In the genomic region with DNA sequence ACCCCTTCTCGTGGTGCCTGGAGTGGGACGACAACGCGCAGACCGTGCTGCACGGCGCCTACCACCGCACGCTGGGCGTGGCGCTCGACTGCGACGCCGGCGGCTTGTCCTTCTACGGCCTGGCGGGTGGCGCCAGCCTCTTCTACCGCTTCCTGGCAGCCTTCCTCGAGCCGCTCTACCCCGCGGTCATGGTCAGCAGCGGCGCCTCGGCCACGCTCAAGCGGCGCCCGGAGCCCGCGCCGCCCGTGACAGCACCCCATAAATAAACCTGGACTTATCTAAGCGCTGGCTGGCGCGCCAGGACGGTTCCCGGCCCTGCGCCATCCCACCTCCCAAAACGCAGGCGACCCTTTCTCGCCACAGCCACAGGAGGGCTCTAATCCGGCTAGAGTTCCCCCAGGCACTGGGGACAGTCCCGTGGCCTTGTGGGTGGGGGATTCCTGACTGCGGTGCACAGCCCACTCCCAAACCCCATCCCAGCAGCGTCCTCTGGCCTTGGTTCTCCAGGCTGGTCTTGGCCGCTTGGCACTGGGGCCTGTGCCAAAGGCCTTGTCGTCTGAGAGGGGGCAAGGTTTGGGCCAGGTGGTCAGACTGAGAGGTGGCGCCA, we compare ENCODE assay signal across 1 cellular context.
TF ChIP-seq lines count a peak whose summit lies in the region.

No MANE protein-coding gene starts in this region.

TF ChIP-seq in SK-N-SH, 30 proteins besides CTCF, POLR2A, EP300 and RAD21 (continued from another document):
- TF ChIP-seq, protein P1, sequence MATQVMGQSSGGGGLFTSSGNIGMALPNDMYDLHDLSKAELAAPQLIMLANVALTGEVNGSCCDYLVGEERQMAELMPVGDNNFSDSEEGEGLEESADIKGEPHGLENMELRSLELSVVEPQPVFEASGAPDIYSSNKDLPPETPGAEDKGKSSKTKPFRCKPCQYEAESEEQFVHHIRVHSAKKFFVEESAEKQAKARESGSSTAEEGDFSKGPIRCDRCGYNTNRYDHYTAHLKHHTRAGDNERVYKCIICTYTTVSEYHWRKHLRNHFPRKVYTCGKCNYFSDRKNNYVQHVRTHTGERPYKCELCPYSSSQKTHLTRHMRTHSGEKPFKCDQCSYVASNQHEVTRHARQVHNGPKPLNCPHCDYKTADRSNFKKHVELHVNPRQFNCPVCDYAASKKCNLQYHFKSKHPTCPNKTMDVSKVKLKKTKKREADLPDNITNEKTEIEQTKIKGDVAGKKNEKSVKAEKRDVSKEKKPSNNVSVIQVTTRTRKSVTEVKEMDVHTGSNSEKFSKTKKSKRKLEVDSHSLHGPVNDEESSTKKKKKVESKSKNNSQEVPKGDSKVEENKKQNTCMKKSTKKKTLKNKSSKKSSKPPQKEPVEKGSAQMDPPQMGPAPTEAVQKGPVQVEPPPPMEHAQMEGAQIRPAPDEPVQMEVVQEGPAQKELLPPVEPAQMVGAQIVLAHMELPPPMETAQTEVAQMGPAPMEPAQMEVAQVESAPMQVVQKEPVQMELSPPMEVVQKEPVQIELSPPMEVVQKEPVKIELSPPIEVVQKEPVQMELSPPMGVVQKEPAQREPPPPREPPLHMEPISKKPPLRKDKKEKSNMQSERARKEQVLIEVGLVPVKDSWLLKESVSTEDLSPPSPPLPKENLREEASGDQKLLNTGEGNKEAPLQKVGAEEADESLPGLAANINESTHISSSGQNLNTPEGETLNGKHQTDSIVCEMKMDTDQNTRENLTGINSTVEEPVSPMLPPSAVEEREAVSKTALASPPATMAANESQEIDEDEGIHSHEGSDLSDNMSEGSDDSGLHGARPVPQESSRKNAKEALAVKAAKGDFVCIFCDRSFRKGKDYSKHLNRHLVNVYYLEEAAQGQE (IDR thresholded peaks at IDR 0.05; ENCODE audit: low read depth, low read length): no peak
- TF ChIP-seq, protein P2, sequence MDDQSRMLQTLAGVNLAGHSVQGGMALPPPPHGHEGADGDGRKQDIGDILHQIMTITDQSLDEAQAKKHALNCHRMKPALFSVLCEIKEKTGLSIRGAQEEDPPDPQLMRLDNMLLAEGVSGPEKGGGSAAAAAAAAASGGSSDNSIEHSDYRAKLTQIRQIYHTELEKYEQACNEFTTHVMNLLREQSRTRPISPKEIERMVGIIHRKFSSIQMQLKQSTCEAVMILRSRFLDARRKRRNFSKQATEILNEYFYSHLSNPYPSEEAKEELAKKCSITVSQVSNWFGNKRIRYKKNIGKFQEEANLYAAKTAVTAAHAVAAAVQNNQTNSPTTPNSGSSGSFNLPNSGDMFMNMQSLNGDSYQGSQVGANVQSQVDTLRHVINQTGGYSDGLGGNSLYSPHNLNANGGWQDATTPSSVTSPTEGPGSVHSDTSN (IDR thresholded peaks at IDR 0.05): no peak
- TF ChIP-seq USF1 (IDR thresholded peaks at IDR 0.05; ENCODE audit: borderline replicate concordance, low read depth) (no peak), TEAD4 (IDR thresholded peaks at IDR 0.05; ENCODE audit: borderline replicate concordance, insufficient read depth) (no peak), RFX5 (IDR thresholded peaks at IDR 0.05; ENCODE audit: low read length) (no peak), TCF12 (IDR thresholded peaks at IDR 0.05) (no peak), RXRA (IDR thresholded peaks at IDR 0.05; ENCODE audit: borderline replicate concordance, low read depth) (no peak), JUND (IDR thresholded peaks at IDR 0.05) (no peak), MEF2A (IDR thresholded peaks at IDR 0.05; ENCODE audit: borderline replicate concordance, low read depth) (no peak), SIN3A (IDR thresholded peaks at IDR 0.05; ENCODE audit: borderline replicate concordance, low read depth, low read length) (no peak), FOSL2 (IDR thresholded peaks at IDR 0.05; ENCODE audit: borderline replicate concordance, low read depth) (no peak), NFIC (IDR thresholded peaks at IDR 0.05; ENCODE audit: borderline replicate concordance) (no peak), EZH2phosphoT487 (IDR thresholded peaks at IDR 0.05; ENCODE audit: borderline replicate concordance, low read depth) (no peak), FOXM1 (IDR thresholded peaks at IDR 0.05; ENCODE audit: low read depth) (no peak), GATA2 (CRISPR knock-in tag; IDR thresholded peaks at IDR 0.05) (no peak), MAX (IDR thresholded peaks at IDR 0.05; ENCODE audit: low read depth) (no peak), POLR2AphosphoS5 (IDR thresholded peaks at IDR 0.05; ENCODE audit: low read depth, low read length) (no peak)
